Comparison of ENCODE assay signal across 9 cellular contexts in genomic region chr18:21742323-21742687, GRCh38. TPM values are rescaled to one million over a fixed set of nuclear protein-coding genes. Genes with fewer than 3 reads are reported as not detected.
A peak's percentile ranks its signal among the peaks of the same experiment; 100 is the strongest.
DNase-seq lines count a peak whose midpoint lies in the region; ATAC-seq, FAIRE-seq and TF ChIP-seq lines count a peak whose summit lies in the region.
"Had no signal": no experiment of that assay in that cellular context is flagged by ENCODE, and none has a peak within 500 bp of the region (broad histone marks: within the 10 kb centered on the region; RNA-seq: fewer than 3 reads in every experiment).

No MANE protein-coding gene starts in this region.

- no peaks in the 10 kb centered on the region for H3K79me1 ChIP-seq in H1 (ENCODE audit: low read depth, low read length)

- no peak overlapping the region for H3K23ac ChIP-seq in H1 (ENCODE audit: insufficient read length)

- peaks cover 31% of the 10 kb centered on the region for H4K20me1 ChIP-seq in DND-41 (ENCODE audit: insufficient read depth, low read length)
- H4K20me1 ChIP-seq in OCI-LY1 (ENCODE audit: insufficient read depth, low read length): no peaks in the 10 kb centered on the region
- peaks cover 23 to 24% of the 10 kb centered on the region in 2 experiments for H4K20me1 ChIP-seq in H1 (replicated peaks in 1 of 2; ENCODE audit: control insufficient read depth in 1 of 2, insufficient read depth in 2 of 2, low read length in 2 of 2)

- no peak overlapping the region for H3K4ac ChIP-seq in H1 (replicated peaks; ENCODE audit: insufficient read length, low read depth, low read length)

- H2BK12ac ChIP-seq in H1 (ENCODE audit: low read depth, low read length): no peak overlapping the region

- H3K9ac ChIP-seq in DND-41 (ENCODE audit: low read depth, low read length): peak overlapping the region; percentile 99
- H3K9ac ChIP-seq in OCI-LY1 (ENCODE audit: low read length): peak overlapping the region; percentile 91
- peak overlapping the region in 3 of 4 experiments; percentile 15 to 80 (median 71); a peak in 3 of 7 replicates for H3K9ac ChIP-seq in H1 (replicated peaks in 1 of 4; ENCODE audit: extremely low read depth in 1 of 4, low read depth in 3 of 4, low read length in 3 of 4)

- intact Hi-C loops in pancreas (cut with DNase I): no loop called here

- peak overlapping the region; percentile 99 for H3K4me2 ChIP-seq in DND-41 (ENCODE audit: insufficient read depth, low read length)
- peak overlapping the region; percentile 96 for H3K4me2 ChIP-seq in OCI-LY1 (ENCODE audit: low read length)
- H3K4me2 ChIP-seq in H1 (ENCODE audit: insufficient read depth in 1 of 2, low read depth in 2 of 2, low read length in 2 of 2): peak overlapping the region; percentile 80 to 88

- H3K9me2 ChIP-seq in OCI-LY1 (ENCODE audit: low read depth, low read length): no peaks in the 10 kb centered on the region

- no peak overlapping the region for H2AK5ac ChIP-seq in H1 (ENCODE audit: low read depth, low read length)

- H3K9me3 ChIP-seq in DND-41 (ENCODE audit: insufficient read depth, low read length, severe bottlenecking) (no peaks in the 10 kb centered on the region), OCI-LY1 (ENCODE audit: low read length) (no peaks in the 10 kb centered on the region), H1 (ENCODE audit: insufficient read depth in 2 of 2, low read depth in 1 of 2, low read length in 1 of 2) (no peaks in the 10 kb centered on the region), pancreas (no peaks in the 10 kb centered on the region)

- H3F3A ChIP-seq in OCI-LY1 (ENCODE audit: insufficient read depth, low read length): peaks cover 5% of the 10 kb centered on the region; the same call in 1 of the 2 replicates

- DNase-seq in DND-41: no peak
- no peak for DNase-seq in H1 (ENCODE audit: low read depth in 1 of 2, low spot score in 2 of 2)
- peak; percentile 8 for DNase-seq in non-pigmented ciliary epithelial cell (ENCODE audit: low read depth)
- DNase-seq in MV-4-11 (lab: John Stamatoyannopoulos, UW): no peak
- no peak for DNase-seq in pancreas
- no peak for DNase-seq in stimulated activated naive CD4-positive, alpha-beta T cell (lab: John Stamatoyannopoulos, UW)

- TF ChIP-seq POLR2A in H1 (IDR thresholded peaks at IDR 0.05; ENCODE audit: control extremely low read depth in 1 of 2, low read depth in 2 of 2, low read length in 2 of 2): no peak

- peaks cover 3% of the 10 kb centered on the region; the same call in 1 of the 2 replicates for H3K36me3 ChIP-seq in DND-41 (ENCODE audit: insufficient read depth, low read length)
- H3K36me3 ChIP-seq in OCI-LY1 (ENCODE audit: insufficient read depth, low read length): no peaks in the 10 kb centered on the region
- H3K36me3 ChIP-seq in H1 (ENCODE audit: control insufficient read depth in 2 of 4, insufficient read depth in 4 of 4, low read length in 3 of 4): no peaks in the 10 kb centered on the region
- H3K36me3 ChIP-seq in pancreas: no peaks in the 10 kb centered on the region

- H3K27me3 ChIP-seq in DND-41 (ENCODE audit: insufficient read depth, low read length, poor library complexity) (no peaks in the 10 kb centered on the region), OCI-LY1 (ENCODE audit: insufficient read depth, low read length) (no peaks in the 10 kb centered on the region), H1 (replicated peaks in 1 of 4; ENCODE audit: control insufficient read depth in 3 of 4, extremely low read depth in 1 of 4, insufficient read depth in 3 of 4, low read length in 3 of 4) (no peaks in the 10 kb centered on the region), pancreas (no peaks in the 10 kb centered on the region)

- TF ChIP-seq CTCF in DND-41 (IDR thresholded peaks at IDR 0.05; ENCODE audit: borderline replicate concordance, extremely low read depth, low read length, poor library complexity, severe bottlenecking) (no peak), OCI-LY1 (IDR thresholded peaks at IDR 0.05; ENCODE audit: low read length) (no peak), H1 (IDR thresholded peaks at IDR 0.05; ENCODE audit: control extremely low read depth in 1 of 3, insufficient read depth in 1 of 3, low read depth in 1 of 3, low read length in 3 of 3) (no peak), pancreas (IDR thresholded peaks at IDR 0.05) (no peak)

- no peak overlapping the region for H4K91ac ChIP-seq in H1 (replicated peaks; ENCODE audit: insufficient read length, low read length)

- H3K18ac ChIP-seq in H1 (ENCODE audit: extremely low read depth, low read length): no peak overlapping the region

- H3K27ac ChIP-seq in DND-41 (ENCODE audit: low read length) (no peak overlapping the region), OCI-LY1 (ENCODE audit: low read depth, low read length, poor library complexity, severe bottlenecking) (peak overlapping the region; percentile 25), H1 (ENCODE audit: low read depth, low read length) (no peak overlapping the region), pancreas (no peak overlapping the region)

- H3K4me3 ChIP-seq in DND-41 (ENCODE audit: low read depth in 1 of 2, low read length in 2 of 2) (peak overlapping the region; percentile 96 to 99; a peak in 3 of 4 replicates), OCI-LY1 (ENCODE audit: low read depth, low read length, poor library complexity, severe bottlenecking) (peak overlapping the region; percentile 82), H1 (ENCODE audit: extremely low read depth in 1 of 4, insufficient read depth in 2 of 4, low read depth in 3 of 4, low read length in 4 of 4) (peak overlapping the region; percentile 83 to 94 (median 88)), pancreas (peak overlapping the region in 2 of 4 donors; percentile 92 to 97)

- no peak overlapping the region for H3K56ac ChIP-seq in H1 (replicated peaks; ENCODE audit: insufficient read length, low read depth, low read length)

- no peak for TF ChIP-seq RAD21 in H1 (IDR thresholded peaks at IDR 0.05 in 1 of 2, conservative IDR thresholded peaks at IDR 0.05 in 1 of 2; ENCODE audit: low read depth in 2 of 2, low read length in 2 of 2)

- no peak overlapping the region for H2BK120ac ChIP-seq in H1 (replicated peaks; ENCODE audit: low read depth, low read length)

- H4K5ac ChIP-seq in H1 (ENCODE audit: insufficient read length, low read depth, low read length): no peak overlapping the region

- CTCF ChIA-PET in H1 (lab: Charles Lee; ENCODE audit: partially characterized antibody): interaction anchor here (0.6 to 0.7 kb wide), 2 partner anchors 15 to 43 kb away, joined by 3 read pairs; no protein-coding TSS in a partner anchor

- H4K8ac ChIP-seq in H1 (ENCODE audit: extremely low read depth, insufficient read depth, low read length): no peak overlapping the region

- ATAC-seq in DND-41 (ENCODE audit: insufficient read depth, low read depth) (no peak), GM21576 (IDR thresholded peaks at IDR 0.05; ENCODE audit: unreplicated experiment) (no peak), pancreas (no peak)

- H3K4me1 ChIP-seq in DND-41 (ENCODE audit: insufficient read depth, low read length) (peaks cover 44% of the 10 kb centered on the region), OCI-LY1 (ENCODE audit: insufficient read depth, low read length, severe bottlenecking) (peaks cover 56% of the 10 kb centered on the region), H1 (replicated peaks in 1 of 4; ENCODE audit: control insufficient read depth in 3 of 4, insufficient read depth in 4 of 4, low read length in 3 of 4) (peaks cover 0 to 10% (median 4%) of the 10 kb centered on the region in 4 experiments; a peak in 4 of 7 replicates), pancreas (peaks cover 3 to 11% (median 6%) of the 10 kb centered on the region in 3 donors)

- H3K79me2 ChIP-seq in DND-41 (ENCODE audit: insufficient read depth, low read length) (peaks cover 63% of the 10 kb centered on the region), OCI-LY1 (ENCODE audit: insufficient read depth, low read length) (peaks cover 60% of the 10 kb centered on the region), H1 (ENCODE audit: control insufficient read depth in 1 of 2, insufficient read depth in 2 of 2, low read length in 2 of 2) (peaks cover 15 to 59% of the 10 kb centered on the region in 2 experiments)

- POLR2A ChIA-PET in H1 (lab: Charles Lee; ENCODE audit: partially characterized antibody): interaction anchor here (1.3 to 2.9 kb wide), 4 partner anchors 38 to 142 kb away, joined by 3 to 19 read pairs (median 8); partner anchors contain the start of genes ABHD3, ESCO1 and SNRPD1

- H2AFZ ChIP-seq in DND-41 (ENCODE audit: low read depth, low read length): no peak overlapping the region
- no peak overlapping the region for H2AFZ ChIP-seq in OCI-LY1 (ENCODE audit: low read length)
- H2AFZ ChIP-seq in H1 (ENCODE audit: low read length): no peak overlapping the region

- no peak overlapping the region for H2BK5ac ChIP-seq in H1 (ENCODE audit: low read depth, low read length)

- peaks cover 6% of the 10 kb centered on the region; the same call in 1 of the 2 replicates for H3K23me2 ChIP-seq in H1 (ENCODE audit: low read depth, low read length)

- FAIRE-seq in H1 (lab: Jason Lieb, UNC) (no peak), pancreas (lab: Jason Lieb, UNC) (no peak)
- FAIRE-seq: TTC549 had no signal

- no peak overlapping the region for H2BK20ac ChIP-seq in H1 (ENCODE audit: low read length)

- H3K14ac ChIP-seq in H1 (ENCODE audit: insufficient read length): no peak overlapping the region

- 49% methylated on average over 5 of the region's 5 CpGs; no CpG with 5 or more reads in 1 of the 2 experiments for WGBS in H1 (ENCODE audit: extremely low coverage in 1 of 2, insufficient coverage in 1 of 2, insufficient read length in 1 of 2, insufficient replicate concordance in 2 of 2, low coverage in 1 of 2, low lambda C conversion rate in 2 of 2, missing lambda C conversion rate in 1 of 2), 2 experiments
- 62 to 71% methylated on average over 5 of the region's 5 CpGs for WGBS in pancreas, 2 donors

- no peak overlapping the region for H2BK15ac ChIP-seq in H1 (ENCODE audit: low read length)

- TF ChIP-seq EP300 in H1 (IDR thresholded peaks at IDR 0.05; ENCODE audit: borderline replicate concordance in 1 of 2, low read depth in 2 of 2, low read length in 2 of 2): no peak

RNA-seq across cellular contexts. Expression of gene MIB1, which starts 1.7 kb away (rescaled TPM):
- 57.2 and 60.3 TPM in 2 replicates for total RNA-seq in H1 (2021; fragmentation: NEBNext Ultra II Directional; extraction: Animal tissue kit (Norgen Biotek cat#: 25700))
- 6.1 and 8.2 TPM in 2 replicates for polyA plus RNA-seq in H1 (2011; rRNA removed)
- polyA plus RNA-seq in H1 (2011; cell fraction: cytosol; rRNA removed): 11.8 TPM
- polyA plus RNA-seq in H1 (2011; cell fraction: nucleus; rRNA removed): 11.1 TPM
- polyA plus RNA-seq in H1 (2012, experiment 1 of 2): 16.6 to 26.4 TPM (median 23.8 TPM) in 4 replicates
- 0.89 TPM for polyA plus RNA-seq in H1 (2012, experiment 2 of 2)
- polyA plus RNA-seq in H1 (2013, experiment 1 of 2): 16.3 TPM
- polyA plus RNA-seq in H1 (2013, experiment 2 of 2): 14.5 TPM
- 114 and 144 TPM in 2 replicates for polyA minus RNA-seq in H1 (2011; rRNA and poly(A)+ RNA removed)
- 48.9 TPM for polyA minus RNA-seq in H1 (2011; cell fraction: cytosol; rRNA and poly(A)+ RNA removed)
- polyA minus RNA-seq in H1 (2011; cell fraction: nucleus; rRNA and poly(A)+ RNA removed): 63.6 TPM
- total RNA-seq in pancreas: 10 to 100 TPM; 15.3 to 23.9 (median 19.5) TPM
- polyA plus RNA-seq in pancreas: 1 to 10 TPM; 2.9 to 5.4 TPM

RNA-seq across cellular contexts. Expression of gene ABHD3, which starts 37.7 kb away (rescaled TPM):
- total RNA-seq in H1 (2021; fragmentation: NEBNext Ultra II Directional; extraction: Animal tissue kit (Norgen Biotek cat#: 25700)): 9.0 and 12.1 TPM in 2 replicates
- polyA plus RNA-seq in H1 (2011; rRNA removed) (6.1 and 8.4 TPM in 2 replicates), pancreas (10 to 100 TPM; 12.8 to 20.9 TPM)
- 9.9 TPM for polyA plus RNA-seq in H1 (2011; cell fraction: cytosol; rRNA removed)
- 14.7 TPM for polyA plus RNA-seq in H1 (2011; cell fraction: nucleus; rRNA removed)
- 7.0 to 8.8 TPM (median 7.4 TPM) in 4 replicates for polyA plus RNA-seq in H1 (2012, experiment 1 of 2)
- polyA plus RNA-seq in H1 (2012, experiment 2 of 2): 2.3 TPM
- polyA plus RNA-seq in H1 (2013, experiment 1 of 2): 6.7 TPM
- polyA plus RNA-seq in H1 (2013, experiment 2 of 2): 6.9 TPM
- polyA minus RNA-seq in H1 (2011; rRNA and poly(A)+ RNA removed): 8.2 and 9.6 TPM in 2 replicates
- polyA minus RNA-seq in H1 (2011; cell fraction: cytosol; rRNA and poly(A)+ RNA removed): 10.1 TPM
- polyA minus RNA-seq in H1 (2011; cell fraction: nucleus; rRNA and poly(A)+ RNA removed): 19.9 TPM
- 10 to 100 TPM in 1 of 6 donors, 1 to 10 TPM in 5; 6.0 to 14.4 (median 6.6) TPM for total RNA-seq in pancreas
